In genomic region chr11:76793834-76794291, GRCh38 we compare ENCODE assay signal across 18 cellular contexts. TPM values are rescaled to one million over a fixed set of nuclear protein-coding genes. Genes with fewer than 3 reads are reported as not detected.
DNase-seq lines count a peak whose midpoint lies in the region; ATAC-seq, FAIRE-seq and TF ChIP-seq lines count a peak whose summit lies in the region.
"Had no signal": no experiment of that assay in that cellular context is flagged by ENCODE, and none has a peak within 500 bp of the region (broad histone marks: within the 10 kb centered on the region; RNA-seq: fewer than 3 reads in every experiment).

No MANE protein-coding gene starts in this region.

- H3K36me3 ChIP-seq in H7 (replicated peaks; ENCODE audit: control insufficient read depth, insufficient read depth, low read length): peaks cover 3% of the 10 kb centered on the region
- H3K36me3 ChIP-seq in RWPE2 (ENCODE audit: low read depth): peaks cover 32% of the 10 kb centered on the region
- no peaks in the 10 kb centered on the region for H3K36me3 ChIP-seq in thymus (ENCODE audit: control insufficient read depth, insufficient read depth)
- H3K36me3 ChIP-seq in kidney (ENCODE audit: control insufficient read depth in 1 of 2, insufficient read depth in 2 of 2, low read length in 2 of 2): peaks cover 0 to 3% of the 10 kb centered on the region in 2 donors

- 92% methylated on average over 3 of the region's 3 CpGs for WGBS in thymus

- DNase-seq in H7 (peak; percentile 64), RWPE2 (ENCODE audit: low spot score) (peak; percentile 49), left lobe of liver (ENCODE audit: low spot score) (no peak), HTR-8/SVneo (ENCODE audit: insufficient read length, low spot score) (no peak), kidney (no peak), H4 (ENCODE audit: low spot score) (no peak)
- DNase-seq: activated naive CD4-positive, alpha-beta T cell treated with anti-CD3 and anti-CD28 coated beads, Interleukin-2, amount 50 U/mL, for 16 hours; caudate nucleus; CD8-positive, alpha-beta memory T cell; erythroblast; NCI-H1105; NCI-H526 treated with DMSO at 0.1 percent for 48 hours; Right ventricle myocardium superior; stimulated activated CD4-positive, alpha-beta T cell treated with anti-CD3 and anti-CD28 coated beads, Interleukin-4, amount 100 ng/mL, for 24 hours had no signal

- H3K9ac ChIP-seq in kidney (ENCODE audit: low read length in 2 of 2): peak overlapping the region in 1 of 2 donors; percentile 1

- H3K27ac ChIP-seq in RWPE2 (ENCODE audit: poor library complexity, severe bottlenecking) (peak overlapping the region; percentile 71), thymus (ENCODE audit: low read depth) (peak overlapping the region; percentile 9), kidney (ENCODE audit: low read depth in 2 of 2, low read length in 2 of 2) (peak overlapping the region in 1 of 2 donors; percentile 65)

- H3K9me3 ChIP-seq in RWPE2 (ENCODE audit: severe bottlenecking): no peaks in the 10 kb centered on the region
- H3K9me3 ChIP-seq in thymus (ENCODE audit: control insufficient read depth): no peaks in the 10 kb centered on the region
- no peaks in the 10 kb centered on the region for H3K9me3 ChIP-seq in kidney (ENCODE audit: control insufficient read depth in 1 of 2, low read length in 2 of 2)

- H3K4me1 ChIP-seq in RWPE2 (ENCODE audit: insufficient read depth, poor library complexity, severe bottlenecking) (peaks cover 41% of the 10 kb centered on the region), thymus (ENCODE audit: control insufficient read depth, insufficient read depth, low read length) (no peaks in the 10 kb centered on the region), kidney (ENCODE audit: control insufficient read depth in 1 of 2, insufficient read depth in 1 of 2, low read depth in 1 of 2, low read length in 2 of 2) (peaks cover 24 to 35% of the 10 kb centered on the region in 2 donors)

- intact Hi-C loops in kidney (cut with DNase I): no loop called here

- TF ChIP-seq CTCF in RWPE2 (IDR thresholded peaks at IDR 0.05; ENCODE audit: poor library complexity, severe bottlenecking): no peak
- TF ChIP-seq CTCF in kidney (IDR thresholded peaks at IDR 0.05; ENCODE audit: borderline replicate concordance, extremely low read depth, insufficient read depth): no peak

- H3K27me3 ChIP-seq in H7 (ENCODE audit: control insufficient read depth, insufficient read depth, low read length): no peaks in the 10 kb centered on the region
- H3K27me3 ChIP-seq in RWPE2 (ENCODE audit: insufficient read depth, poor library complexity, severe bottlenecking): no peaks in the 10 kb centered on the region
- H3K27me3 ChIP-seq in thymus (ENCODE audit: control insufficient read depth, insufficient read depth): no peaks in the 10 kb centered on the region

- no peak overlapping the region for H3K4me3 ChIP-seq in H7 (ENCODE audit: insufficient read depth, low read depth, low read length)
- no peak overlapping the region for H3K4me3 ChIP-seq in RWPE2 (ENCODE audit: severe bottlenecking)
- H3K4me3 ChIP-seq in thymus (ENCODE audit: low read length): no peak overlapping the region
- no peak overlapping the region for H3K4me3 ChIP-seq in kidney (ENCODE audit: low read length in 2 of 2)

- peak; percentile 39 for ATAC-seq in RWPE2 (ENCODE audit: low read depth)
- ATAC-seq in left lobe of liver: peak; percentile 0
- ATAC-seq: stimulated activated memory B cell treated with anti-CD40 and anti-IgM and Interleukin-4, amounts not matched to agents 10 μg/mL and 1 μg/mL and 100 μg/mL, for 72 hours had no signal

- no peak for FAIRE-seq in HTR-8/SVneo (lab: Jason Lieb, UNC)
- no peak for FAIRE-seq in kidney (lab: Jason Lieb, UNC)
- FAIRE-seq: G401.6, TTC549 had no signal

RNA-seq across cellular contexts. Expression of gene TSKU, which starts 10.7 kb away (rescaled TPM):
- 53.3 and 68.8 TPM in 2 replicates for total RNA-seq in H7 (2014; rRNA removed; shearing (Covaris generic))
- total RNA-seq in left lobe of liver (547 TPM), kidney (27.3 TPM)
- polyA plus RNA-seq in thymus (11.8 TPM), kidney (ENCODE audit: insufficient read depth, low read depth, low replicate concordance) (41.0 TPM)
- 64.5 and 67.1 TPM in 2 replicates for total RNA-seq in H4 (2014; rRNA removed; shearing (Covaris generic))
- polyA plus RNA-seq: CD8-positive, alpha-beta memory T cell had no signal

Comparison
In these comparisons a context has a peak if more than half of its experiments do, and no peak if none do; other contexts are left out.
1. DNase-seq: peak in H7 (single experiment) and RWPE2 (single experiment); none in left lobe of liver (single experiment), HTR-8/SVneo (single experiment), kidney (single experiment) and H4 (single experiment).